In the genomic region with DNA sequence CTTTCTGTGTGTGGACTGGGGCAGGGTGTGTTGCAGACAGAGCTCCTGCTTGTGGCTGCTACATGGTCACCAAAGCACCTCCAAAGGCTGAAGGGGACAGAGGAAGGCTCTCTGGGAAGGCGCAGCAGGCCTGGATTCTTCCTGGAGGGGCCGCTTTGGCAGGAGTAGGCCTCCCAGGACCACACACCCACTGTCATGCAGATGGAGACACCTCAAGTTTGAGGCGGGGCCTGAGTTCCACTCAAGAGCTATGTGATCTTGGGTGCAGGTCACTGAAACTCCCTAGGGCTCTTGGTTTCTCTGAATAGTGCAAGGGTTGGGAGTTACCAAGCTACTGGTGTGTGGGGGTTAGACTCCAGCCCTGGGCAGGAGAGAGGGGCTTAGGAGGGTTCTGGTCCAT, we compare ENCODE assay signal across 1 cellular context.
TF ChIP-seq lines count a peak whose summit lies in the region.

No MANE protein-coding gene starts in this region.

TF ChIP-seq in GM23338, 12 proteins besides CTCF, POLR2A, EP300 and RAD21 (continued from another document):
- TF ChIP-seq, protein P1, sequence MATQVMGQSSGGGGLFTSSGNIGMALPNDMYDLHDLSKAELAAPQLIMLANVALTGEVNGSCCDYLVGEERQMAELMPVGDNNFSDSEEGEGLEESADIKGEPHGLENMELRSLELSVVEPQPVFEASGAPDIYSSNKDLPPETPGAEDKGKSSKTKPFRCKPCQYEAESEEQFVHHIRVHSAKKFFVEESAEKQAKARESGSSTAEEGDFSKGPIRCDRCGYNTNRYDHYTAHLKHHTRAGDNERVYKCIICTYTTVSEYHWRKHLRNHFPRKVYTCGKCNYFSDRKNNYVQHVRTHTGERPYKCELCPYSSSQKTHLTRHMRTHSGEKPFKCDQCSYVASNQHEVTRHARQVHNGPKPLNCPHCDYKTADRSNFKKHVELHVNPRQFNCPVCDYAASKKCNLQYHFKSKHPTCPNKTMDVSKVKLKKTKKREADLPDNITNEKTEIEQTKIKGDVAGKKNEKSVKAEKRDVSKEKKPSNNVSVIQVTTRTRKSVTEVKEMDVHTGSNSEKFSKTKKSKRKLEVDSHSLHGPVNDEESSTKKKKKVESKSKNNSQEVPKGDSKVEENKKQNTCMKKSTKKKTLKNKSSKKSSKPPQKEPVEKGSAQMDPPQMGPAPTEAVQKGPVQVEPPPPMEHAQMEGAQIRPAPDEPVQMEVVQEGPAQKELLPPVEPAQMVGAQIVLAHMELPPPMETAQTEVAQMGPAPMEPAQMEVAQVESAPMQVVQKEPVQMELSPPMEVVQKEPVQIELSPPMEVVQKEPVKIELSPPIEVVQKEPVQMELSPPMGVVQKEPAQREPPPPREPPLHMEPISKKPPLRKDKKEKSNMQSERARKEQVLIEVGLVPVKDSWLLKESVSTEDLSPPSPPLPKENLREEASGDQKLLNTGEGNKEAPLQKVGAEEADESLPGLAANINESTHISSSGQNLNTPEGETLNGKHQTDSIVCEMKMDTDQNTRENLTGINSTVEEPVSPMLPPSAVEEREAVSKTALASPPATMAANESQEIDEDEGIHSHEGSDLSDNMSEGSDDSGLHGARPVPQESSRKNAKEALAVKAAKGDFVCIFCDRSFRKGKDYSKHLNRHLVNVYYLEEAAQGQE (IDR thresholded peaks at IDR 0.05; ENCODE audit: unreplicated experiment), result no peak
- no peak for TF ChIP-seq EZH2phosphoT487 (IDR thresholded peaks at IDR 0.05; ENCODE audit: unreplicated experiment)
- TF ChIP-seq JUNB (IDR thresholded peaks at IDR 0.05; ENCODE audit: unreplicated experiment), result no peak
- TF ChIP-seq, protein P2, sequence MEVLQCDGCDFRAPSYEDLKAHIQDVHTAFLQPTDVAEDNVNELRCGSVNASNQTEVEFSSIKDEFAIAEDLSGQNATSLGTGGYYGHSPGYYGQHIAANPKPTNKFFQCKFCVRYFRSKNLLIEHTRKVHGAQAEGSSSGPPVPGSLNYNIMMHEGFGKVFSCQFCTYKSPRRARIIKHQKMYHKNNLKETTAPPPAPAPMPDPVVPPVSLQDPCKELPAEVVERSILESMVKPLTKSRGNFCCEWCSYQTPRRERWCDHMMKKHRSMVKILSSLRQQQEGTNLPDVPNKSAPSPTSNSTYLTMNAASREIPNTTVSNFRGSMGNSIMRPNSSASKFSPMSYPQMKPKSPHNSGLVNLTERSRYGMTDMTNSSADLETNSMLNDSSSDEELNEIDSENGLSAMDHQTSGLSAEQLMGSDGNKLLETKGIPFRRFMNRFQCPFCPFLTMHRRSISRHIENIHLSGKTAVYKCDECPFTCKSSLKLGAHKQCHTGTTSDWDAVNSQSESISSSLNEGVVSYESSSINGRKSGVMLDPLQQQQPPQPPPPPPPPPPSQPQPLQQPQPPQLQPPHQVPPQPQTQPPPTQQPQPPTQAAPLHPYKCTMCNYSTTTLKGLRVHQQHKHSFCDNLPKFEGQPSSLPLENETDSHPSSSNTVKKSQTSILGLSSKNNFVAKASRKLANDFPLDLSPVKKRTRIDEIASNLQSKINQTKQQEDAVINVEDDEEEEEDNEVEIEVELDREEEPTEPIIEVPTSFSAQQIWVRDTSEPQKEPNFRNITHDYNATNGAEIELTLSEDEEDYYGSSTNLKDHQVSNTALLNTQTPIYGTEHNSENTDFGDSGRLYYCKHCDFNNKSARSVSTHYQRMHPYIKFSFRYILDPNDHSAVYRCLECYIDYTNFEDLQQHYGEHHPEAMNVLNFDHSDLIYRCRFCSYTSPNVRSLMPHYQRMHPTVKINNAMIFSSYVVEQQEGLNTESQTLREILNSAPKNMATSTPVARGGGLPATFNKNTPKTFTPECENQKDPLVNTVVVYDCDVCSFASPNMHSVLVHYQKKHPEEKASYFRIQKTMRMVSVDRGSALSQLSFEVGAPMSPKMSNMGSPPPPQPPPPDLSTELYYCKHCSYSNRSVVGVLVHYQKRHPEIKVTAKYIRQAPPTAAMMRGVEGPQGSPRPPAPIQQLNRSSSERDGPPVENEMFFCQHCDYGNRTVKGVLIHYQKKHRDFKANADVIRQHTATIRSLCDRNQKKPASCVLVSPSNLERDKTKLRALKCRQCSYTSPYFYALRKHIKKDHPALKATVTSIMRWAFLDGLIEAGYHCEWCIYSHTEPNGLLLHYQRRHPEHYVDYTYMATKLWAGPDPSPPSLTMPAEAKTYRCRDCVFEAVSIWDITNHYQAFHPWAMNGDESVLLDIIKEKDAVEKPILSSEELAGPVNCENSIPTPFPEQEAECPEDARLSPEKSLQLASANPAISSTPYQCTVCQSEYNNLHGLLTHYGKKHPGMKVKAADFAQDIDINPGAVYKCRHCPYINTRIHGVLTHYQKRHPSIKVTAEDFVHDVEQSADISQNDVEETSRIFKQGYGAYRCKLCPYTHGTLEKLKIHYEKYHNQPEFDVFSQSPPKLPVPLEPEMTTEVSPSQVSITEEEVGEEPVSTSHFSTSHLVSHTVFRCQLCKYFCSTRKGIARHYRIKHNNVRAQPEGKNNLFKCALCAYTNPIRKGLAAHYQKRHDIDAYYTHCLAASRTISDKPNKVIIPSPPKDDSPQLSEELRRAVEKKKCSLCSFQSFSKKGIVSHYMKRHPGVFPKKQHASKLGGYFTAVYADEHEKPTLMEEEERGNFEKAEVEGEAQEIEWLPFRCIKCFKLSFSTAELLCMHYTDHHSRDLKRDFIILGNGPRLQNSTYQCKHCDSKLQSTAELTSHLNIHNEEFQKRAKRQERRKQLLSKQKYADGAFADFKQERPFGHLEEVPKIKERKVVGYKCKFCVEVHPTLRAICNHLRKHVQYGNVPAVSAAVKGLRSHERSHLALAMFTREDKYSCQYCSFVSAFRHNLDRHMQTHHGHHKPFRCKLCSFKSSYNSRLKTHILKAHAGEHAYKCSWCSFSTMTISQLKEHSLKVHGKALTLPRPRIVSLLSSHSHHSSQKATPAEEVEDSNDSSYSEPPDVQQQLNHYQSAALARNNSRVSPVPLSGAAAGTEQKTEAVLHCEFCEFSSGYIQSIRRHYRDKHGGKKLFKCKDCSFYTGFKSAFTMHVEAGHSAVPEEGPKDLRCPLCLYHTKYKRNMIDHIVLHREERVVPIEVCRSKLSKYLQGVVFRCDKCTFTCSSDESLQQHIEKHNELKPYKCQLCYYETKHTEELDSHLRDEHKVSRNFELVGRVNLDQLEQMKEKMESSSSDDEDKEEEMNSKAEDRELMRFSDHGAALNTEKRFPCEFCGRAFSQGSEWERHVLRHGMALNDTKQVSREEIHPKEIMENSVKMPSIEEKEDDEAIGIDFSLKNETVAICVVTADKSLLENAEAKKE (CRISPR knock-in tag; IDR thresholded peaks at IDR 0.05), result no peak
- TF ChIP-seq ZNF114 (CRISPR knock-in tag; IDR thresholded peaks at IDR 0.05), result no peak
- TF ChIP-seq STAT1 (IDR thresholded peaks at IDR 0.05; ENCODE audit: unreplicated experiment), result no peak
TF ChIP-seq in GM23338: peak in this region for 0.
